In genomic region chr1:220084460-220084859, GRCh38 we compare ENCODE assay signal across 1 cellular context.
TF ChIP-seq lines count a peak whose summit lies in the region.

No MANE protein-coding gene starts in this region.

TF ChIP-seq in HepG2, 621 proteins besides CTCF, POLR2A, EP300 and RAD21:
- TF ChIP-seq SP5 (CRISPR knock-in tag; IDR thresholded peaks at IDR 0.05; ENCODE audit: borderline replicate concordance, low read depth) (no peak), RARA (CRISPR knock-in tag; IDR thresholded peaks at IDR 0.05) (0 out of 2 replicates have a peak, but pooled peaks have one; percentile 15), PPARG (CRISPR knock-in tag; conservative IDR thresholded peaks at IDR 0.05) (peak; percentile 50; the same call in 1 of the 2 replicates)
